ENCODE assay signal across 23 cellular contexts in the genomic region with DNA sequence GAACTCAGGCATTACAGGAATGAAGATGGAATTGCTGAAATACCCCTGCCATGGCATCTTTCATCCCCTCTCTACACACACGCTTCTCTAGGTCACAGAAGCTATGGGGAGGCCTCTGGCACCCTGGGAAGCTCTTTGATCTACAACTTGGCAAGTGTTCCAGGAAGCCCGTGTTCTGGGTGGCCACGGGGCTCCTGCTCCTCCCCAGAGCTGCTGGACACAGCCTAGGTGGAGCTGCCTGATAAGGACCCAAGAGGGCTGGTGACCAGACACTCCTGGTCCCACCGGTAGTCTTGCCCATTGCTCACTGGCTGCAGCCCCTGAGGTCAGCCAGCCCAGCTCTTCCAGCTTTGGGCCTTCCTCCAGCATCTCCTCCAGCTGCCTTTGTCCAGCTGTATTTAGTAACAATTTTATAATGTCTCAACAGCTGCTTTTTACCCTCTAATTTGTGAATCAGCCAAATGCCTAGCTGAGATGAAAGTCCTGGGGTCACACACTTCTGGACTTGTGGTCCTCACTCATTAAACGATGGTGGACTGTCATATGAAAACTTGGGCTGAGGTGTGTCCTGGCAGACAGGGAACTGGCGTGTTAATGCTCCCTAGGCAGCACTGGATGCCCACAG.
DNase-seq lines count a peak whose midpoint lies in the region; ATAC-seq, FAIRE-seq and TF ChIP-seq lines count a peak whose summit lies in the region.
"Had no signal": no experiment of that assay in that cellular context is flagged by ENCODE, and none has a peak within 500 bp of the region (broad histone marks: within the 10 kb centered on the region; RNA-seq: fewer than 3 reads in every experiment).

No MANE protein-coding gene starts in this region.

- H2AK5ac ChIP-seq in IMR-90 (ENCODE audit: low read depth, low read length) (no peak overlapping the region), neuronal stem cell (ENCODE audit: low read depth, low read length) (peak overlapping the region; percentile 85)

- peaks cover 0 to 4% (median 0%) of the 10 kb centered on the region in 5 experiments for H3K9me3 Mint-ChIP-seq in brain
- H3K9me3 Mint-ChIP-seq: activated B cell treated with CpG ODN at 0.5 μM for 24 hours; activated CD4-positive, alpha-beta memory T cell treated with anti-CD3 and anti-CD28 coated beads for 36 hours had no signal

- H2BK20ac ChIP-seq in IMR-90 (ENCODE audit: low read depth, low read length): no peak overlapping the region; the same call in 1 of the 2 replicates

- DNase-seq in IMR-90: no peak
- peak; percentile 82 for DNase-seq in kidney
- no peak for DNase-seq in neuronal stem cell (ENCODE audit: low spot score)
- no peak for DNase-seq in activated naive CD4-positive, alpha-beta T cell (lab: John Stamatoyannopoulos, UW)
- no peak for DNase-seq in KBM-7
- DNase-seq: ACHN; activated B cell treated with CpG ODN at 0.5 μM for 24 hours; activated CD4-positive, alpha-beta memory T cell treated with anti-CD3 and anti-CD28 coated beads for 36 hours; activated gamma-delta T cell treated with Interleukin-2 at 50 U/mL for 16 hours; effector CD4-positive, alpha-beta T cell; foreskin melanocyte; kidney glomerular epithelial cell; NCI-H2081; NCI-H510A; stimulated activated CD4-positive, alpha-beta T cell treated with anti-CD3 and anti-CD28 coated beads, Interleukin-15, amount 100 ng/mL, for 24 hours; substantia nigra had no signal

- H4K91ac ChIP-seq in IMR-90 (ENCODE audit: insufficient read depth, low read depth, low read length): no peak overlapping the region
- H4K91ac ChIP-seq in neuronal stem cell (ENCODE audit: low read depth, low read length, poor library complexity): no peak overlapping the region

- H3K56ac ChIP-seq in IMR-90 (ENCODE audit: extremely low read depth, insufficient read depth, low read length): no peak overlapping the region

- POLR2A ChIA-PET in IMR-90 (lab: Charles Lee; ENCODE audit: unreplicated experiment): no interaction called here

- peaks cover 72% of the 10 kb centered on the region for H3K4me1 Mint-ChIP-seq in brain
- H3K4me1 Mint-ChIP-seq: activated B cell treated with CpG ODN at 0.5 μM for 24 hours had no signal

- FAIRE-seq in kidney (lab: Jason Lieb, UNC): no peak
- FAIRE-seq: GM18507 had no signal

- H3K4ac ChIP-seq in IMR-90 (ENCODE audit: low read depth, low read length) (no peak overlapping the region), neuronal stem cell (ENCODE audit: low read length) (no peak overlapping the region)

- TF ChIP-seq POLR2A in IMR-90 (IDR thresholded peaks at IDR 0.05; ENCODE audit: low read depth, low read length): no peak

- no peak overlapping the region for H3K9ac ChIP-seq in IMR-90 (ENCODE audit: low read depth, low read length)
- no peak overlapping the region for H3K9ac ChIP-seq in kidney (ENCODE audit: low read length in 2 of 2)
- H3K9ac ChIP-seq in neuronal stem cell (ENCODE audit: low read depth, low read length, poor library complexity): no peak overlapping the region
- H3K9ac ChIP-seq: BLaER1 treated with 17β-estradiol and CSF1 and Interleukin-3, amounts not matched to agents 10 nM and 100 nM had no signal

- H2BK120ac ChIP-seq in IMR-90 (ENCODE audit: low read depth, low read length) (no peak overlapping the region), neuronal stem cell (ENCODE audit: low read depth, low read length) (no peak overlapping the region)

- 31% methylated on average over 4 of the region's 6 CpGs; no CpG with 5 or more reads in 1 of the 2 experiments for WGBS in IMR-90 (ENCODE audit: extremely low coverage in 2 of 2, insufficient read length in 1 of 2), 2 experiments
- WGBS in neuronal stem cell (ENCODE audit: extremely low coverage in 2 of 2, insufficient read length in 2 of 2, insufficient replicate concordance in 1 of 2), 2 donors: no CpG with 5 or more reads among the region's 6 CpGs

- H3K79me1 ChIP-seq in IMR-90 (ENCODE audit: low read depth in 1 of 2, low read length in 2 of 2): no peaks in the 10 kb centered on the region
- no peaks in the 10 kb centered on the region for H3K79me1 ChIP-seq in neuronal stem cell (ENCODE audit: low read depth, low read length)

- CTCF ChIA-PET in IMR-90 (lab: Yijun Ruan, JAX): interaction anchor here (1.6 kb wide), 1 partner anchor 34 kb away, joined by 5 read pairs; no protein-coding TSS in a partner anchor

- no peak overlapping the region for H3K27ac ChIP-seq in IMR-90 (ENCODE audit: insufficient read depth, low read length)
- H3K27ac ChIP-seq in kidney (ENCODE audit: low read depth in 2 of 2, low read length in 2 of 2): no peak overlapping the region
- H3K27ac ChIP-seq in neuronal stem cell (replicated peaks; ENCODE audit: low read length): no peak overlapping the region
- H3K27ac ChIP-seq: BLaER1 treated with 17β-estradiol and CSF1 and Interleukin-3, amounts not matched to agents 10 nM and 100 nM had no signal

- H3K23ac ChIP-seq in IMR-90 (ENCODE audit: low read depth, low read length): no peak overlapping the region
- no peak overlapping the region for H3K23ac ChIP-seq in neuronal stem cell (ENCODE audit: low read depth, low read length, poor library complexity)

- in situ Hi-C loops in IMR-90 (cut with MboI; ENCODE audit: low sequenced_read_pairs) (no loop called here), KBM-7 (cut with MboI; ENCODE audit: low pct_unique_long_range_greater_than_20kb, low sequenced_read_pairs) (no loop called here)

- H3K27me3 ChIP-seq in IMR-90 (ENCODE audit: control insufficient read depth, insufficient read depth, low read length): no peaks in the 10 kb centered on the region; the same call in 1 of the 2 replicates
- no peaks in the 10 kb centered on the region for H3K27me3 ChIP-seq in neuronal stem cell (ENCODE audit: control insufficient read depth in 3 of 3, insufficient read depth in 3 of 3, low read depth in 1 of 3, low read length in 3 of 3)
- H3K27me3 ChIP-seq: BLaER1 treated with 17β-estradiol and CSF1 and Interleukin-3, amounts not matched to agents 10 nM and 100 nM; uterus had no signal

- H3K18ac ChIP-seq in IMR-90 (ENCODE audit: low read depth, low read length) (no peak overlapping the region; the same call in 1 of the 2 replicates), neuronal stem cell (ENCODE audit: low read length) (peak overlapping the region; percentile 73)

- H3K27me3 Mint-ChIP-seq in brain: peaks cover 3% of the 10 kb centered on the region

- intact Hi-C loops in IMR-90 (cut with micrococcal nuclease) (loop anchor here (5.0 kb wide), 1 partner anchor 45 kb away; no protein-coding TSS in a partner anchor), kidney (cut with DNase I) (no loop called here)

- H3K9me1 ChIP-seq in IMR-90 (ENCODE audit: insufficient read depth, low read length): no peaks in the 10 kb centered on the region

- H4K20me1 ChIP-seq in IMR-90 (ENCODE audit: insufficient read depth, low read length): no peaks in the 10 kb centered on the region
- H4K20me1 ChIP-seq: BLaER1 treated with 17β-estradiol and CSF1 and Interleukin-3, amounts not matched to agents 10 nM and 100 nM had no signal

- H3K36me3 Mint-ChIP-seq in brain: no peaks in the 10 kb centered on the region
- H3K36me3 Mint-ChIP-seq: activated CD4-positive, alpha-beta memory T cell treated with anti-CD3 and anti-CD28 coated beads for 36 hours had no signal

- H2AFZ ChIP-seq in IMR-90 (replicated peaks; ENCODE audit: low read length, poor library complexity): peak overlapping the region; percentile 34
- no peak overlapping the region for H2AFZ ChIP-seq in neuronal stem cell (ENCODE audit: low read length)

- H3K4me2 ChIP-seq in IMR-90 (ENCODE audit: low read depth, low read length) (no peak overlapping the region), neuronal stem cell (ENCODE audit: insufficient read depth, low read length, poor library complexity, severe bottlenecking) (no peak overlapping the region)
- H3K4me2 ChIP-seq: BLaER1 treated with 17β-estradiol and CSF1 and Interleukin-3, amounts not matched to agents 10 nM and 100 nM had no signal

- H2BK5ac ChIP-seq in IMR-90 (ENCODE audit: low read depth, low read length, poor library complexity, severe bottlenecking): no peak overlapping the region
- H2BK5ac ChIP-seq in neuronal stem cell (ENCODE audit: low read length): peak overlapping the region; percentile 33

- peak overlapping the region; percentile 20 for H2AK9ac ChIP-seq in IMR-90 (replicated peaks; ENCODE audit: low read depth, low read length, poor library complexity)

- H3K36me3 ChIP-seq in IMR-90 (ENCODE audit: control insufficient read depth, insufficient read depth, low read length): no peaks in the 10 kb centered on the region
- no peaks in the 10 kb centered on the region for H3K36me3 ChIP-seq in kidney (ENCODE audit: control insufficient read depth in 1 of 2, insufficient read depth in 2 of 2, low read length in 2 of 2)
- no peaks in the 10 kb centered on the region for H3K36me3 ChIP-seq in neuronal stem cell (replicated peaks in 1 of 2; ENCODE audit: control insufficient read depth in 2 of 2, insufficient read depth in 2 of 2, low read length in 2 of 2)
- H3K36me3 ChIP-seq: BLaER1 treated with 17β-estradiol and CSF1 and Interleukin-3, amounts not matched to agents 10 nM and 100 nM; uterus had no signal

- H2BK15ac ChIP-seq in IMR-90 (ENCODE audit: low read depth, low read length) (no peak overlapping the region), neuronal stem cell (ENCODE audit: low read length) (peak overlapping the region; percentile 42)

- H4K5ac ChIP-seq in IMR-90 (ENCODE audit: low read depth, low read length): no peak overlapping the region

- H3K4me1 ChIP-seq in IMR-90 (ENCODE audit: control insufficient read depth, insufficient read depth, low read length) (peaks cover 3% of the 10 kb centered on the region), kidney (ENCODE audit: control insufficient read depth in 1 of 2, insufficient read depth in 1 of 2, low read depth in 1 of 2, low read length in 2 of 2) (peaks cover 9 to 22% of the 10 kb centered on the region in 2 donors), neuronal stem cell (ENCODE audit: control insufficient read depth in 2 of 2, insufficient read depth in 1 of 2, low read depth in 1 of 2, low read length in 2 of 2) (peaks cover 46 to 52% of the 10 kb centered on the region in 2 donors)
- H3K4me1 ChIP-seq: BLaER1 treated with 17β-estradiol and CSF1 and Interleukin-3, amounts not matched to agents 10 nM and 100 nM had no signal

- no peak for ATAC-seq in IMR-90 (ENCODE audit: low read depth)
- ATAC-seq in GM19467 (IDR thresholded peaks at IDR 0.05; ENCODE audit: unreplicated experiment): no peak
- no peak for ATAC-seq in GM21526 (IDR thresholded peaks at IDR 0.05; ENCODE audit: low FRiP score, unreplicated experiment)
- ATAC-seq: SK-N-SH treated with all-trans-retinoic acid at 6 μM for 48 hours had no signal

- no peak overlapping the region for H4K8ac ChIP-seq in IMR-90 (ENCODE audit: low read depth in 2 of 2, low read length in 2 of 2)
- H4K8ac ChIP-seq in neuronal stem cell (ENCODE audit: low read depth, low read length): no peak overlapping the region

- no peak for TF ChIP-seq CTCF in IMR-90 (conservative IDR thresholded peaks at IDR 0.05; ENCODE audit: low read depth, low read length)
- TF ChIP-seq CTCF in brain (conservative IDR thresholded peaks at IDR 0.05): no peak
- no peak for TF ChIP-seq CTCF in kidney (IDR thresholded peaks at IDR 0.05; ENCODE audit: borderline replicate concordance, extremely low read depth, insufficient read depth)

- no peak overlapping the region for H3K14ac ChIP-seq in IMR-90 (replicated peaks; ENCODE audit: low read depth, low read length)
- no peak overlapping the region for H3K14ac ChIP-seq in neuronal stem cell (ENCODE audit: low read length)

- TF ChIP-seq RAD21 in IMR-90 (IDR thresholded peaks at IDR 0.05; ENCODE audit: low read length): no peak

- peak overlapping the region in 3 of 5 experiments; percentile 61 to 97 (median 71) for H3K27ac Mint-ChIP-seq in brain
- H3K27ac Mint-ChIP-seq: activated B cell treated with CpG ODN at 0.5 μM for 24 hours; activated CD4-positive, alpha-beta memory T cell treated with anti-CD3 and anti-CD28 coated beads for 36 hours had no signal

- H3K4me3 ChIP-seq in IMR-90 (ENCODE audit: insufficient read depth, low read depth, low read length) (no peak overlapping the region), kidney (ENCODE audit: low read length in 2 of 2) (no peak overlapping the region), neuronal stem cell (ENCODE audit: low read length in 2 of 2) (no peak overlapping the region)
- H3K4me3 ChIP-seq: BLaER1 treated with 17β-estradiol and CSF1 and Interleukin-3, amounts not matched to agents 10 nM and 100 nM; uterus had no signal

- no peak overlapping the region for H2BK12ac ChIP-seq in neuronal stem cell (ENCODE audit: low read length)

- dilution Hi-C loops in IMR-90 (cut with HindIII; ENCODE audit: low sequenced_read_pairs, unreplicated experiment): no loop called here

- H3K4me3 Mint-ChIP-seq in brain: no peak overlapping the region
- H3K4me3 Mint-ChIP-seq: activated B cell treated with CpG ODN at 0.5 μM for 24 hours; activated CD4-positive, alpha-beta memory T cell treated with anti-CD3 and anti-CD28 coated beads for 36 hours had no signal

- BruUV-seq in IMR-90 (replicated peaks; lab: Mats Ljungman, UMichigan): no TSS peak

- no peaks in the 10 kb centered on the region for H3K9me3 ChIP-seq in IMR-90 (ENCODE audit: control insufficient read depth, insufficient read depth, low read length)
- H3K9me3 ChIP-seq in kidney (ENCODE audit: control insufficient read depth in 1 of 2, low read length in 2 of 2): no peaks in the 10 kb centered on the region
- no peaks in the 10 kb centered on the region for H3K9me3 ChIP-seq in neuronal stem cell (replicated peaks in 1 of 2; ENCODE audit: control insufficient read depth in 2 of 2, insufficient read depth in 1 of 2, low read depth in 1 of 2, low read length in 2 of 2)
- H3K9me3 ChIP-seq: BLaER1 treated with 17β-estradiol and CSF1 and Interleukin-3, amounts not matched to agents 10 nM and 100 nM; uterus had no signal
